18 cellular contexts compared by ENCODE assay signal in genomic region chr11:120226242-120226641, GRCh38. TPM values are rescaled to one million over a fixed set of nuclear protein-coding genes. Genes with fewer than 3 reads are reported as not detected.
DNase-seq lines count a peak whose midpoint lies in the region; ATAC-seq, FAIRE-seq and TF ChIP-seq lines count a peak whose summit lies in the region.
"Had no signal": no experiment of that assay in that cellular context is flagged by ENCODE, and none has a peak within 500 bp of the region (broad histone marks: within the 10 kb centered on the region; RNA-seq: fewer than 3 reads in every experiment).

No MANE protein-coding gene starts in this region.

- H3K18ac ChIP-seq in neuronal stem cell (ENCODE audit: low read length), result peak overlapping the region; percentile 56

- H3K27me3 ChIP-seq in adipocyte (replicated peaks; ENCODE audit: control insufficient read depth, insufficient read depth, low read length), result no peaks in the 10 kb centered on the region
- no peaks in the 10 kb centered on the region for H3K27me3 ChIP-seq in esophagus muscularis mucosa
- no peaks in the 10 kb centered on the region for H3K27me3 ChIP-seq in neuronal stem cell (ENCODE audit: control insufficient read depth in 3 of 3, insufficient read depth in 3 of 3, low read depth in 1 of 3, low read length in 3 of 3)
- H3K27me3 ChIP-seq in suprapubic skin, result no peaks in the 10 kb centered on the region
- H3K27me3 ChIP-seq in MG63, result no peaks in the 10 kb centered on the region

- no peak for FAIRE-seq in GM19239 (lab: Jason Lieb, UNC)
- FAIRE-seq: D721Med had no signal

- no peaks in the 10 kb centered on the region for H3K79me1 ChIP-seq in neuronal stem cell (ENCODE audit: low read depth, low read length)

- ATAC-seq in HG03135 (IDR thresholded peaks at IDR 0.05; ENCODE audit: unreplicated experiment), result no peak
- ATAC-seq: CD8-positive, alpha-beta T cell; Right ventricle myocardium inferior had no signal

- H2BK120ac ChIP-seq in neuronal stem cell (ENCODE audit: low read depth, low read length), result no peak overlapping the region

- 20% methylated on average over 1 of the region's 5 CpGs for WGBS in esophagus muscularis mucosa
- no CpG with 5 or more reads among the region's 5 CpGs for WGBS in neuronal stem cell (ENCODE audit: extremely low coverage in 2 of 2, insufficient read length in 2 of 2, insufficient replicate concordance in 1 of 2), 2 donors
- WGBS in suprapubic skin, result 72% methylated on average over 5 of the region's 5 CpGs

- H3K23ac ChIP-seq in neuronal stem cell (ENCODE audit: low read depth, low read length, poor library complexity), result no peak overlapping the region

- H3K9me3 ChIP-seq in adipocyte (ENCODE audit: control insufficient read depth, low read length) (no peaks in the 10 kb centered on the region), esophagus muscularis mucosa (no peaks in the 10 kb centered on the region), neuronal stem cell (replicated peaks in 1 of 2; ENCODE audit: control insufficient read depth in 2 of 2, insufficient read depth in 1 of 2, low read depth in 1 of 2, low read length in 2 of 2) (no peaks in the 10 kb centered on the region), suprapubic skin (no peaks in the 10 kb centered on the region), MG63 (no peaks in the 10 kb centered on the region)

- no peak overlapping the region for H2AFZ ChIP-seq in neuronal stem cell (ENCODE audit: low read length)

- TF ChIP-seq POLR2A in esophagus muscularis mucosa (IDR thresholded peaks at IDR 0.05; ENCODE audit: low read depth) (no peak), suprapubic skin (IDR thresholded peaks at IDR 0.05) (no peak)

- H3K36me3 ChIP-seq in adipocyte (ENCODE audit: control insufficient read depth, insufficient read depth, low read length, severe bottlenecking) (peaks cover 65% of the 10 kb centered on the region), esophagus muscularis mucosa (peaks cover 0 to 30% (median 13%) of the 10 kb centered on the region in 4 donors), neuronal stem cell (replicated peaks in 1 of 2; ENCODE audit: control insufficient read depth in 2 of 2, insufficient read depth in 2 of 2, low read length in 2 of 2) (peaks cover 0 to 7% of the 10 kb centered on the region in 2 donors), suprapubic skin (peaks cover 13% of the 10 kb centered on the region), MG63 (no peaks in the 10 kb centered on the region; the same call in 1 of the 2 replicates)

- H3K27ac ChIP-seq in esophagus muscularis mucosa (replicated peaks in 1 of 4) (peak overlapping the region; percentile 58 to 78 (median 62)), neuronal stem cell (replicated peaks; ENCODE audit: low read length) (no peak overlapping the region), suprapubic skin (peak overlapping the region; percentile 70)

- H3K4me3 ChIP-seq in adipocyte (ENCODE audit: low read length) (no peak overlapping the region), esophagus muscularis mucosa (no peak overlapping the region), neuronal stem cell (ENCODE audit: low read length in 2 of 2) (no peak overlapping the region), suprapubic skin (no peak overlapping the region), MG63 (no peak overlapping the region)

- no peak overlapping the region for H2BK12ac ChIP-seq in neuronal stem cell (ENCODE audit: low read length)

- H2BK5ac ChIP-seq in neuronal stem cell (ENCODE audit: low read length), result no peak overlapping the region

- H4K91ac ChIP-seq in neuronal stem cell (ENCODE audit: low read depth, low read length, poor library complexity), result no peak overlapping the region

- H3K14ac ChIP-seq in neuronal stem cell (ENCODE audit: low read length), result no peak overlapping the region

- TF ChIP-seq EP300 in esophagus muscularis mucosa (IDR thresholded peaks at IDR 0.05), result no peak
- TF ChIP-seq EP300 in suprapubic skin (IDR thresholded peaks at IDR 0.05), result no peak

- DNase-seq in adipocyte (ENCODE audit: low read depth), result no peak
- no peak for DNase-seq in esophagus muscularis mucosa (ENCODE audit: extremely low spot score)
- DNase-seq in neuronal stem cell (ENCODE audit: low spot score), result no peak
- no peak for DNase-seq in suprapubic skin (ENCODE audit: low spot score in 2 of 2)
- DNase-seq in MG63, result no peak
- DNase-seq in GM19239 (ENCODE audit: insufficient read length, low spot score), result no peak
- DNase-seq: ACHN; CD8-positive, alpha-beta T cell; DMS79 treated with DMSO at 0.1 percent for 48 hours; GDM1; GOT3; KG1; MM.1S; NCI-H187 treated with DMSO at 0.1 percent for 48 hours; NCI-H446 had no signal

- H3K4me2 ChIP-seq in neuronal stem cell (ENCODE audit: insufficient read depth, low read length, poor library complexity, severe bottlenecking), result no peak overlapping the region

- intact Hi-C loops in esophagus muscularis mucosa (cut with DNase I), result no loop called here

- no peak overlapping the region for H4K8ac ChIP-seq in neuronal stem cell (ENCODE audit: low read depth, low read length)

- no peak for TF ChIP-seq CTCF in esophagus muscularis mucosa (IDR thresholded peaks at IDR 0.05)
- TF ChIP-seq CTCF in suprapubic skin (IDR thresholded peaks at IDR 0.05), result no peak

- H3K9ac ChIP-seq in adipocyte (ENCODE audit: low read length), result peak overlapping the region; percentile 41
- no peak overlapping the region for H3K9ac ChIP-seq in neuronal stem cell (ENCODE audit: low read depth, low read length, poor library complexity)

- H2AK5ac ChIP-seq in neuronal stem cell (ENCODE audit: low read depth, low read length), result peak overlapping the region; percentile 72

- H3K4me1 ChIP-seq in adipocyte (ENCODE audit: control insufficient read depth, insufficient read depth, low read length) (peaks cover 28% of the 10 kb centered on the region), esophagus muscularis mucosa (peaks cover 28 to 63% (median 44%) of the 10 kb centered on the region in 4 donors), neuronal stem cell (ENCODE audit: control insufficient read depth in 2 of 2, insufficient read depth in 1 of 2, low read depth in 1 of 2, low read length in 2 of 2) (peaks cover 8 to 14% of the 10 kb centered on the region in 2 donors), suprapubic skin (peaks cover 52% of the 10 kb centered on the region)

- peak overlapping the region; percentile 6 for H2BK15ac ChIP-seq in neuronal stem cell (ENCODE audit: low read length)

- peak overlapping the region; percentile 85 for H3K4ac ChIP-seq in neuronal stem cell (ENCODE audit: low read length)

RNA-seq across cellular contexts. Expression of gene POU2F3, which starts 13.7 kb away (rescaled TPM):
- total RNA-seq in esophagus muscularis mucosa (not detected), suprapubic skin (100 to 1,000 TPM in 2 of 4 donors, 10 to 100 TPM in 2; 58.2 to 219 (median 105) TPM)
- polyA plus RNA-seq in neuronal stem cell (2013, experiment 1 of 2), result 0.03 TPM
- polyA plus RNA-seq in neuronal stem cell (2013, experiment 2 of 2), result 0.03 TPM
- not detected in 2 replicates for total RNA-seq in MG63 (2014; rRNA removed; shearing (Covaris generic); ENCODE audit: low replicate concordance)
- total RNA-seq: CD8-positive, alpha-beta T cell had no signal

RNA-seq across cellular contexts. Expression of gene OAF, which starts 15.4 kb away (rescaled TPM):
- total RNA-seq in esophagus muscularis mucosa (10 to 100 TPM; 30.7 to 66.1 (median 58.1) TPM), suprapubic skin (10 to 100 TPM in 3 of 4 donors, 1 to 10 TPM in 1; 5.0 to 13.0 (median 10.8) TPM)
- 2.1 TPM for polyA plus RNA-seq in neuronal stem cell (2013, experiment 1 of 2)
- 2.0 TPM for polyA plus RNA-seq in neuronal stem cell (2013, experiment 2 of 2)
- 13.5 and 35.9 TPM in 2 replicates for total RNA-seq in MG63 (2014; rRNA removed; shearing (Covaris generic); ENCODE audit: low replicate concordance)

Comparison
In these comparisons a context has a peak if more than half of its experiments do, and no peak if none do; other contexts are left out.
1. RNA of gene POU2F3, which starts 13.7 kb away (total RNA-seq): 58.2 to 219 TPM in suprapubic skin; not detected in esophagus muscularis mucosa and not detected in MG63; every median in the first group is over 10 times any median in the second.